In genomic region chr12:47777741-47778558, GRCh38 we compare ENCODE assay signal across 11 cellular contexts. TPM values are rescaled to one million over a fixed set of nuclear protein-coding genes. Genes with fewer than 3 reads are reported as not detected.
A peak's percentile ranks its signal among the peaks of the same experiment; 100 is the strongest.
DNase-seq lines count a peak whose midpoint lies in the region; ATAC-seq, FAIRE-seq and TF ChIP-seq lines count a peak whose summit lies in the region.
"Had no signal": no experiment of that assay in that cellular context is flagged by ENCODE, and none has a peak within 500 bp of the region (broad histone marks: within the 10 kb centered on the region; RNA-seq: fewer than 3 reads in every experiment).

No MANE protein-coding gene starts in this region.

- H3K23me2 ChIP-seq in H1 (ENCODE audit: low read depth, low read length) = peaks cover 4% of the 10 kb centered on the region; the same call in 1 of the 2 replicates

- H2AK5ac ChIP-seq in H1 (ENCODE audit: low read depth, low read length) (no peak overlapping the region), trophoblast cell (ENCODE audit: low read length) (no peak overlapping the region)

- H3K79me2 ChIP-seq in H1 (ENCODE audit: control insufficient read depth in 1 of 2, insufficient read depth in 2 of 2, low read length in 2 of 2) (no peaks in the 10 kb centered on the region), trophoblast cell (ENCODE audit: control insufficient read depth, insufficient read depth, low read length, poor library complexity) (no peaks in the 10 kb centered on the region)

- no peak for TF ChIP-seq CTCF in H1 (IDR thresholded peaks at IDR 0.05; ENCODE audit: control extremely low read depth in 1 of 3, insufficient read depth in 1 of 3, low read depth in 1 of 3, low read length in 3 of 3)
- no peak for TF ChIP-seq CTCF in brain microvascular endothelial cell (IDR thresholded peaks at IDR 0.05; ENCODE audit: low read depth, low read length, missing control alignments)

- no peak overlapping the region for H4K5ac ChIP-seq in H1 (ENCODE audit: insufficient read length, low read depth, low read length)

- H2BK120ac ChIP-seq in H1 (replicated peaks; ENCODE audit: low read depth, low read length) (no peak overlapping the region), trophoblast cell (ENCODE audit: insufficient read depth, low read length, poor library complexity) (no peak overlapping the region)

- H3K27me3 ChIP-seq in H1 (replicated peaks in 1 of 4; ENCODE audit: control insufficient read depth in 3 of 4, extremely low read depth in 1 of 4, insufficient read depth in 3 of 4, low read length in 3 of 4) = peaks cover 0 to 18% (median 11%) of the 10 kb centered on the region in 4 experiments; a peak in 4 of 7 replicates
- peaks cover 8% of the 10 kb centered on the region for H3K27me3 ChIP-seq in trophoblast cell (ENCODE audit: insufficient read depth, low read length)
- no peaks in the 10 kb centered on the region for H3K27me3 ChIP-seq in brain microvascular endothelial cell (replicated peaks)

- H2BK12ac ChIP-seq in H1 (ENCODE audit: low read depth, low read length) = peak overlapping the region; percentile 60; the same call in 1 of the 2 replicates
- H2BK12ac ChIP-seq in trophoblast cell (ENCODE audit: low read length) = no peak overlapping the region

- no peak overlapping the region for H3K4me3 ChIP-seq in H1 (ENCODE audit: extremely low read depth in 1 of 4, insufficient read depth in 2 of 4, low read depth in 3 of 4, low read length in 4 of 4)
- H3K4me3 ChIP-seq in trophoblast cell (ENCODE audit: low read depth, low read length) = no peak overlapping the region
- no peak overlapping the region for H3K4me3 ChIP-seq in brain microvascular endothelial cell (ENCODE audit: low read depth, low read length)

- H4K8ac ChIP-seq in H1 (ENCODE audit: extremely low read depth, insufficient read depth, low read length) (no peak overlapping the region; the same call in 1 of the 2 replicates), trophoblast cell (ENCODE audit: low read depth, low read length) (no peak overlapping the region)

- no peak overlapping the region for H2BK20ac ChIP-seq in H1 (ENCODE audit: low read length)

- in situ Hi-C loops in brain microvascular endothelial cell (cut with HindIII; ENCODE audit: low pct_ligation_motif_present, low sequenced_read_pairs) = no loop called here

- H3K56ac ChIP-seq in H1 (replicated peaks; ENCODE audit: insufficient read length, low read depth, low read length) = no peak overlapping the region

- peaks cover 0 to 18% of the 10 kb centered on the region in 2 experiments for H4K20me1 ChIP-seq in H1 (replicated peaks in 1 of 2; ENCODE audit: control insufficient read depth in 1 of 2, insufficient read depth in 2 of 2, low read length in 2 of 2)

- H3K27ac ChIP-seq in H1 (ENCODE audit: low read depth, low read length) (no peak overlapping the region), trophoblast cell (ENCODE audit: low read depth, low read length) (no peak overlapping the region), brain microvascular endothelial cell (no peak overlapping the region)

- no peak for TF ChIP-seq RAD21 in H1 (IDR thresholded peaks at IDR 0.05 in 1 of 2, conservative IDR thresholded peaks at IDR 0.05 in 1 of 2; ENCODE audit: low read depth in 2 of 2, low read length in 2 of 2)

- H2BK5ac ChIP-seq in H1 (ENCODE audit: low read depth, low read length) (0 out of 2 replicates have a peak overlapping the region, but pooled peaks have one; percentile 24), trophoblast cell (ENCODE audit: low read depth, low read length, poor library complexity) (no peak overlapping the region)

- H4K91ac ChIP-seq in H1 (replicated peaks; ENCODE audit: insufficient read length, low read length) (no peak overlapping the region), trophoblast cell (ENCODE audit: low read depth, low read length) (no peak overlapping the region)

- H3K18ac ChIP-seq in H1 (ENCODE audit: extremely low read depth, low read length) (peak overlapping the region; percentile 83), trophoblast cell (ENCODE audit: low read length) (no peak overlapping the region)

- ATAC-seq in GM21529 (IDR thresholded peaks at IDR 0.05; ENCODE audit: unreplicated experiment) = no peak
- ATAC-seq in HG02610 (IDR thresholded peaks at IDR 0.05; ENCODE audit: unreplicated experiment) = no peak
- ATAC-seq in HG03039 (IDR thresholded peaks at IDR 0.05; ENCODE audit: unreplicated experiment) = no peak

- H3K79me1 ChIP-seq in H1 (ENCODE audit: low read depth, low read length) (no peaks in the 10 kb centered on the region), trophoblast cell (ENCODE audit: low read length) (peaks cover 14% of the 10 kb centered on the region)

- 96% methylated on average over 9 of the region's 9 CpGs; no CpG with 5 or more reads in 1 of the 2 experiments for WGBS in H1 (ENCODE audit: extremely low coverage in 1 of 2, insufficient coverage in 1 of 2, insufficient read length in 1 of 2, insufficient replicate concordance in 2 of 2, low coverage in 1 of 2, low lambda C conversion rate in 2 of 2, missing lambda C conversion rate in 1 of 2), 2 experiments
- no CpG with 5 or more reads among the region's 9 CpGs for WGBS in trophoblast cell (ENCODE audit: extremely low coverage, insufficient coverage, insufficient read length)

- TF ChIP-seq POLR2A in H1 (IDR thresholded peaks at IDR 0.05; ENCODE audit: control extremely low read depth in 1 of 2, low read depth in 2 of 2, low read length in 2 of 2) = no peak

- H3K23ac ChIP-seq in H1 (ENCODE audit: insufficient read length) (no peak overlapping the region), trophoblast cell (ENCODE audit: low read length) (no peak overlapping the region)

- POLR2A ChIA-PET in H1 (lab: Charles Lee; ENCODE audit: partially characterized antibody) = interaction anchor here (0.7 to 4.4 kb wide), 8 partner anchors 11 to 72 kb away, joined by 3 to 22 read pairs (median 4); partner anchors contain the start of gene RPAP3

- H2AFZ ChIP-seq in H1 (ENCODE audit: low read length) = no peak overlapping the region
- H2AFZ ChIP-seq in trophoblast cell (ENCODE audit: insufficient read depth, low read length, poor library complexity) = no peak overlapping the region

- H3K4me1 ChIP-seq in H1 (replicated peaks in 1 of 4; ENCODE audit: control insufficient read depth in 3 of 4, insufficient read depth in 4 of 4, low read length in 3 of 4) = peaks cover 0 to 23% (median 12%) of the 10 kb centered on the region in 4 experiments; a peak in 5 of 7 replicates
- peaks cover 6 to 21% of the 10 kb centered on the region in 2 experiments for H3K4me1 ChIP-seq in trophoblast cell (ENCODE audit: control insufficient read depth in 1 of 2, insufficient read depth in 2 of 2, low read length in 2 of 2)

- no peak for TF ChIP-seq EP300 in H1 (IDR thresholded peaks at IDR 0.05; ENCODE audit: borderline replicate concordance in 1 of 2, low read depth in 2 of 2, low read length in 2 of 2)

- DNase-seq in COLO668 (lab: John Stamatoyannopoulos, UW; ENCODE audit: unreplicated experiment) (peak; percentile 10), MV-4-11 (lab: John Stamatoyannopoulos, UW) (peak; percentile 61), H1 (ENCODE audit: low read depth in 1 of 2, low spot score in 2 of 2) (no peak), trophoblast cell (peak; percentile 25 to 60), brain microvascular endothelial cell (no peak)
- DNase-seq: H9, SIG-M5 had no signal

- H3K4me2 ChIP-seq in H1 (ENCODE audit: insufficient read depth in 1 of 2, low read depth in 2 of 2, low read length in 2 of 2) = no peak overlapping the region; a peak in 1 of 4 replicates
- no peak overlapping the region for H3K4me2 ChIP-seq in trophoblast cell (ENCODE audit: low read length)

- H3K14ac ChIP-seq in H1 (ENCODE audit: insufficient read length) (no peak overlapping the region), trophoblast cell (ENCODE audit: low read length) (no peak overlapping the region)

- no peak overlapping the region for H3K4ac ChIP-seq in H1 (replicated peaks; ENCODE audit: insufficient read length, low read depth, low read length)
- H3K4ac ChIP-seq in trophoblast cell (ENCODE audit: low read depth, low read length) = no peak overlapping the region

- CTCF ChIA-PET in H1 (lab: Charles Lee; ENCODE audit: partially characterized antibody) = interaction anchor here (0.6 to 58.8 kb wide), 13 partner anchors 8 to 127 kb away, joined by 3 to 2442 read pairs (median 6); partner anchors contain the start of genes ENDOU, RAPGEF3, RPAP3 and VDR

- H3K36me3 ChIP-seq in H1 (ENCODE audit: control insufficient read depth in 2 of 4, insufficient read depth in 4 of 4, low read length in 3 of 4) (no peaks in the 10 kb centered on the region), trophoblast cell (ENCODE audit: control insufficient read depth in 1 of 2, insufficient read depth in 2 of 2, low read length in 2 of 2) (peaks cover 10 to 14% of the 10 kb centered on the region in 2 experiments), brain microvascular endothelial cell (replicated peaks) (peaks cover 15% of the 10 kb centered on the region)

- H3K9ac ChIP-seq in H1 (replicated peaks in 1 of 4; ENCODE audit: extremely low read depth in 1 of 4, low read depth in 3 of 4, low read length in 3 of 4) (no peak overlapping the region), trophoblast cell (ENCODE audit: low read length) (no peak overlapping the region)
- H3K9ac ChIP-seq: KMS-11 had no signal

- no peak overlapping the region for H4K12ac ChIP-seq in trophoblast cell (ENCODE audit: low read depth, low read length)

- H3K9me3 ChIP-seq in H1 (ENCODE audit: insufficient read depth in 2 of 2, low read depth in 1 of 2, low read length in 1 of 2) = no peaks in the 10 kb centered on the region
- H3K9me3 ChIP-seq in trophoblast cell (ENCODE audit: insufficient read depth, low read depth, low read length) = no peaks in the 10 kb centered on the region

- no peak overlapping the region for H2BK15ac ChIP-seq in H1 (ENCODE audit: low read length)

- no peak for FAIRE-seq in H1 (lab: Jason Lieb, UNC)

RNA-seq across cellular contexts. Expression of gene SLC48A1, which starts 4.9 kb away (rescaled TPM):
- total RNA-seq in H1 (2021; fragmentation: NEBNext Ultra II Directional; extraction: Animal tissue kit (Norgen Biotek cat#: 25700)) = 14.0 and 14.1 TPM in 2 replicates
- polyA plus RNA-seq in H1 (2011; rRNA removed) = 9.5 and 12.1 TPM in 2 replicates
- 9.6 TPM for polyA plus RNA-seq in H1 (2011; cell fraction: cytosol; rRNA removed)
- polyA plus RNA-seq in H1 (2011; cell fraction: nucleus; rRNA removed) = 16.1 TPM
- 8.3 to 11.4 TPM (median 10.2 TPM) in 4 replicates for polyA plus RNA-seq in H1 (2012, experiment 1 of 2)
- 8.6 TPM for polyA plus RNA-seq in H1 (2012, experiment 2 of 2)
- polyA plus RNA-seq in H1 (2013, experiment 1 of 2) = 9.4 TPM
- polyA plus RNA-seq in H1 (2013, experiment 2 of 2) = 10.8 TPM
- 7.2 and 7.3 TPM in 2 replicates for polyA minus RNA-seq in H1 (2011; rRNA and poly(A)+ RNA removed)
- polyA minus RNA-seq in H1 (2011; cell fraction: cytosol; rRNA and poly(A)+ RNA removed) = 6.8 TPM
- 7.3 TPM for polyA minus RNA-seq in H1 (2011; cell fraction: nucleus; rRNA and poly(A)+ RNA removed)
- polyA plus RNA-seq in trophoblast cell (2013) = 4.7 and 4.8 TPM in 2 replicates

RNA-seq across cellular contexts. Expression of gene RAPGEF3, which starts 19.3 kb away (rescaled TPM):
- total RNA-seq in H1 (2021; fragmentation: NEBNext Ultra II Directional; extraction: Animal tissue kit (Norgen Biotek cat#: 25700)) = 6.7 and 9.4 TPM in 2 replicates
- 5.0 and 5.2 TPM in 2 replicates for polyA plus RNA-seq in H1 (2011; rRNA removed)
- polyA plus RNA-seq in H1 (2011; cell fraction: cytosol; rRNA removed) = 6.0 TPM
- 31.6 TPM for polyA plus RNA-seq in H1 (2011; cell fraction: nucleus; rRNA removed)
- 4.1 to 5.7 TPM (median 5.2 TPM) in 4 replicates for polyA plus RNA-seq in H1 (2012, experiment 1 of 2)
- polyA plus RNA-seq in H1 (2012, experiment 2 of 2) = 3.1 TPM
- polyA plus RNA-seq in H1 (2013, experiment 1 of 2) = 4.2 TPM
- polyA plus RNA-seq in H1 (2013, experiment 2 of 2) = 3.9 TPM
- polyA minus RNA-seq in H1 (2011; rRNA and poly(A)+ RNA removed) = 5.2 and 8.0 TPM in 2 replicates
- polyA minus RNA-seq in H1 (2011; cell fraction: cytosol; rRNA and poly(A)+ RNA removed) = 1.8 TPM
- 16.2 TPM for polyA minus RNA-seq in H1 (2011; cell fraction: nucleus; rRNA and poly(A)+ RNA removed)
- polyA plus RNA-seq in trophoblast cell (2013) = 0.68 and 0.78 TPM in 2 replicates

RNA-seq across cellular contexts. Expression of gene HDAC7, which starts 41.8 kb away (rescaled TPM):
- 82.0 and 84.9 TPM in 2 replicates for total RNA-seq in H1 (2021; fragmentation: NEBNext Ultra II Directional; extraction: Animal tissue kit (Norgen Biotek cat#: 25700))
- 25.5 and 52.0 TPM in 2 replicates for polyA plus RNA-seq in H1 (2011; rRNA removed)
- polyA plus RNA-seq in H1 (2011; cell fraction: cytosol; rRNA removed) = 27.2 TPM
- polyA plus RNA-seq in H1 (2011; cell fraction: nucleus; rRNA removed) = 208 TPM
- 46.5 to 68.3 TPM (median 65.5 TPM) in 4 replicates for polyA plus RNA-seq in H1 (2012, experiment 1 of 2)
- polyA plus RNA-seq in H1 (2012, experiment 2 of 2) = 57.8 TPM
- polyA plus RNA-seq in H1 (2013, experiment 1 of 2) = 40.9 TPM
- 38.9 TPM for polyA plus RNA-seq in H1 (2013, experiment 2 of 2)
- polyA minus RNA-seq in H1 (2011; rRNA and poly(A)+ RNA removed) = 11.6 and 23.5 TPM in 2 replicates
- 27.2 TPM for polyA minus RNA-seq in H1 (2011; cell fraction: cytosol; rRNA and poly(A)+ RNA removed)
- polyA minus RNA-seq in H1 (2011; cell fraction: nucleus; rRNA and poly(A)+ RNA removed) = 48.1 TPM
- polyA plus RNA-seq in trophoblast cell (2013) = 47.8 and 51.3 TPM in 2 replicates

RNA-seq across cellular contexts. Expression of gene ENDOU, which starts 52.7 kb away (rescaled TPM):
- not detected in 2 replicates for total RNA-seq in H1 (2021; fragmentation: NEBNext Ultra II Directional; extraction: Animal tissue kit (Norgen Biotek cat#: 25700))
- not detected in 2 replicates for polyA plus RNA-seq in H1 (2011; rRNA removed)
- polyA plus RNA-seq in H1 (2011; cell fraction: cytosol; rRNA removed) = not detected
- not detected for polyA plus RNA-seq in H1 (2011; cell fraction: nucleus; rRNA removed)
- polyA plus RNA-seq in H1 (2012, experiment 1 of 2) = not detected in 4 replicates
- polyA plus RNA-seq in H1 (2012, experiment 2 of 2) = not detected
- not detected for polyA plus RNA-seq in H1 (2013, experiment 1 of 2)
- polyA plus RNA-seq in H1 (2013, experiment 2 of 2) = not detected
- polyA minus RNA-seq in H1 (2011; rRNA and poly(A)+ RNA removed) = 0.29 TPM in 1 of 2 replicates, not detected in the other
- polyA minus RNA-seq in H1 (2011; cell fraction: cytosol; rRNA and poly(A)+ RNA removed) = not detected
- polyA minus RNA-seq in H1 (2011; cell fraction: nucleus; rRNA and poly(A)+ RNA removed) = not detected
- 26.2 and 28.2 TPM in 2 replicates for polyA plus RNA-seq in trophoblast cell (2013)
- total RNA-seq: H9 had no signal

Comparison
In these comparisons a context has a peak if more than half of its experiments do, and no peak if none do; other contexts are left out.
1. DNase-seq: peak in COLO668 (single experiment), MV-4-11 (single experiment) and trophoblast cell (2 of 2); none in H1 (0 of 2) and brain microvascular endothelial cell (single experiment).